1 cellular context compared by ENCODE assay signal in genomic region chr1:36160388-36160948, GRCh38.
TF ChIP-seq lines count a peak whose summit lies in the region.

No MANE protein-coding gene starts in this region.

TF ChIP-seq in K562, 482 proteins besides CTCF, POLR2A, EP300 and RAD21 (continues in another document):
- no peak for TF ChIP-seq ZNF778 (CRISPR knock-in tag; IDR thresholded peaks at IDR 0.05)
- TF ChIP-seq ZBTB49 (CRISPR knock-in tag; IDR thresholded peaks at IDR 0.05; ENCODE audit: borderline replicate concordance) = no peak
- no peak for TF ChIP-seq ZNF589 (CRISPR knock-in tag; IDR thresholded peaks at IDR 0.05; ENCODE audit: low read depth)
- no peak for TF ChIP-seq ZNF274 (IDR thresholded peaks at IDR 0.05; ENCODE audit: borderline replicate concordance, low read depth, low read length)
- no peak for TF ChIP-seq ZNF224 (CRISPR knock-in tag; IDR thresholded peaks at IDR 0.05)
- no peak for TF ChIP-seq LEF1 (IDR thresholded peaks at IDR 0.05)
- 0 out of 2 replicates have a peak, but pooled peaks have one; percentile 26 for TF ChIP-seq ZNF644 (tag; IDR thresholded peaks at IDR 0.05; ENCODE audit: low read depth)
- 0 out of 2 replicates have a peak, but pooled peaks have one; percentile 32 for TF ChIP-seq XRCC5 (IDR thresholded peaks at IDR 0.05; ENCODE audit: low read depth, low read length)
- TF ChIP-seq FOS (IDR thresholded peaks at IDR 0.05; ENCODE audit: extremely low read depth, insufficient read length) = no peak
- no peak for TF ChIP-seq TSHZ1 (CRISPR knock-in tag; IDR thresholded peaks at IDR 0.05)
- no peak for TF ChIP-seq TCFL5 (CRISPR knock-in tag; conservative IDR thresholded peaks at IDR 0.05)
- no peak for TF ChIP-seq PHF20 (IDR thresholded peaks at IDR 0.05; ENCODE audit: partially characterized antibody)
- 0 out of 4 replicates have a peak, but pooled peaks of 1 of the 2 experiments have one; percentile 15 for TF ChIP-seq MNT (conservative IDR thresholded peaks at IDR 0.05)
- TF ChIP-seq TFE3 (CRISPR knock-in tag; IDR thresholded peaks at IDR 0.05) = no peak; the same call in 1 of the 2 replicates
- no peak for TF ChIP-seq ZNF12 (CRISPR knock-in tag; IDR thresholded peaks at IDR 0.05)
- no peak for TF ChIP-seq SMARCB1 (IDR thresholded peaks at IDR 0.05; ENCODE audit: insufficient read length, low read depth)
- TF ChIP-seq SNAPC5 (CRISPR knock-in tag; IDR thresholded peaks at IDR 0.05) = no peak
- no peak for TF ChIP-seq RBM17 (IDR thresholded peaks at IDR 0.05; ENCODE audit: borderline replicate concordance, low read depth, low read length)
- 0 out of 2 replicates have a peak, but pooled peaks have one; percentile 59 for TF ChIP-seq NR1H2 (CRISPR knock-in tag; IDR thresholded peaks at IDR 0.05)
- no peak for TF ChIP-seq USF1 (CRISPR knock-in tag; IDR thresholded peaks at IDR 0.05)
- TF ChIP-seq NFIX (CRISPR knock-in tag; IDR thresholded peaks at IDR 0.05; ENCODE audit: low read depth) = no peak
- TF ChIP-seq NFIC (IDR thresholded peaks at IDR 0.05) = 0 out of 2 replicates have a peak, but pooled peaks have one; percentile 30
- TF ChIP-seq YBX1 (IDR thresholded peaks at IDR 0.05) = no peak
- no peak for TF ChIP-seq ZNF263 (CRISPR knock-in tag; IDR thresholded peaks at IDR 0.05; ENCODE audit: borderline replicate concordance)
- TF ChIP-seq PRPF4 (IDR thresholded peaks at IDR 0.05; ENCODE audit: insufficient read depth, low read depth, low read length, poor library complexity, severe bottlenecking) = no peak
- no peak for TF ChIP-seq C11orf30 (IDR thresholded peaks at IDR 0.05; ENCODE audit: low read depth)
- no peak for TF ChIP-seq ZBTB17 (CRISPR knock-in tag; IDR thresholded peaks at IDR 0.05)
- no peak for TF ChIP-seq TAF1 (IDR thresholded peaks at IDR 0.05; ENCODE audit: control insufficient read depth, extremely low read depth, insufficient read depth, low read length, severe bottlenecking)
- TF ChIP-seq SMARCE1 (IDR thresholded peaks at IDR 0.05) = no peak
- TF ChIP-seq HOMEZ (CRISPR knock-in tag; IDR thresholded peaks at IDR 0.05) = no peak
- 0 out of 2 replicates have a peak, but pooled peaks have one; percentile 16 for TF ChIP-seq FOSL1 (tag; conservative IDR thresholded peaks at IDR 0.05)
- 0 out of 2 replicates have a peak, but pooled peaks have one; percentile 1 for TF ChIP-seq KLF13 (tag; IDR thresholded peaks at IDR 0.05; ENCODE audit: borderline replicate concordance, low read depth)
- no peak for TF ChIP-seq ZNF143 (CRISPR knock-in tag; IDR thresholded peaks at IDR 0.05)
- TF ChIP-seq ZNF785 (CRISPR knock-in tag; IDR thresholded peaks at IDR 0.05) = no peak
- peak; percentile 36 to 75; a peak in 2 of 4 replicates for TF ChIP-seq KDM1A (IDR thresholded peaks at IDR 0.05)
- no peak for TF ChIP-seq TRIM24 (IDR thresholded peaks at IDR 0.05)
- TF ChIP-seq SMC3 (conservative IDR thresholded peaks at IDR 0.05; ENCODE audit: insufficient read depth, low read depth, low read length) = no peak
- TF ChIP-seq HDAC2 (IDR thresholded peaks at IDR 0.05) = 0 out of 2 replicates have a peak, but pooled peaks have one; percentile 16
- TF ChIP-seq BCOR (IDR thresholded peaks at IDR 0.05) = peak; percentile 81
- TF ChIP-seq BRD9 (IDR thresholded peaks at IDR 0.05; ENCODE audit: low read depth, partially characterized antibody) = no peak
- no peak for TF ChIP-seq ZC3H4 (CRISPR knock-in tag; IDR thresholded peaks at IDR 0.05; ENCODE audit: borderline replicate concordance)
- no peak for TF ChIP-seq NCOR1 (IDR thresholded peaks at IDR 0.05)
- TF ChIP-seq CBX3 (IDR thresholded peaks at IDR 0.05; ENCODE audit: borderline replicate concordance in 1 of 2, low read length in 2 of 2) = peak in 1 of 2 experiments; percentile 10; a peak in 1 of 3 replicates
- TF ChIP-seq ZFP36 (IDR thresholded peaks at IDR 0.05; ENCODE audit: low read depth, low read length, partially characterized antibody) = peak; percentile 61
- TF ChIP-seq FOXP1 (CRISPR knock-in tag; IDR thresholded peaks at IDR 0.05) = 0 out of 2 replicates have a peak, but pooled peaks have one; percentile 35
- TF ChIP-seq ZNF740 (CRISPR knock-in tag; IDR thresholded peaks at IDR 0.05) = no peak
- peak in 1 of 2 experiments; percentile 43; a peak in 1 of 4 replicates for TF ChIP-seq ZNF740 (tag; IDR thresholded peaks at IDR 0.05)
- no peak for TF ChIP-seq ETV1 (tag; conservative IDR thresholded peaks at IDR 0.05; ENCODE audit: low read depth)
- no peak for TF ChIP-seq IRF1 (CRISPR knock-in tag; IDR thresholded peaks at IDR 0.05; ENCODE audit: borderline replicate concordance)
- TF ChIP-seq JUNB (CRISPR knock-in tag; conservative IDR thresholded peaks at IDR 0.05) = no peak
- no peak for TF ChIP-seq SIRT6 (IDR thresholded peaks at IDR 0.05; ENCODE audit: low read depth, low read length)
- TF ChIP-seq DEAF1 (CRISPR knock-in tag; IDR thresholded peaks at IDR 0.05) = no peak
